ENCODE assay signal across 8 cellular contexts in the genomic region with DNA sequence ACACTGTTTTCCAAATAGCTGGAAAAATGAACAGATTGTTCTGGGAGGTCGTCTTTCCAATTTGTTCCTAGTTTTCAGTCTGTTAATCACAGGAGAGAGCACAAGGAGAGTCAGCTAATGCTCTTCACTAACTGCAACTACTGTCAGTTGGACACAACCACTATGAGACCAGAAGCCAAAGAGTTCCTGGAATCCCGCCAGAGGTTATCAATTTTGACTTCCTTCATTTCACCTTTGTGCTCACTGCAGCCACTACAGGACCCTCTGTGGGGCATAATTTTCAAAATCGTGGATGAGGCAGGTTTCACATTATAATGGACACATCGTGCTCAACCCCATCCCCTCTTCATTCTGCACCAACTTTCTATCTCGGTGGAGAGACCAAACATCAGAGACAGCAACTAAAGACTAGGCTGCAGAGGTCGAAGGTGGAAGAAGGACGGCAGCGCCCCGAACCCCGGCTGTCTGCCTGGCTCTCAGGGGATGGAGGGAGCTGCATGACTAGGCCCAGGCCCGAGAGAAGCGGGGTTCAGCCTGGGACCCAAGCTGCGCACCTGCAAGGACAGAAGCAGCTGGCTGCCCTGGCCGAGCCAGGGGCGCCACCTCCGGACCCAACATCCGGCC. TPM values are rescaled to one million over a fixed set of nuclear protein-coding genes. Genes with fewer than 3 reads are reported as not detected.
DNase-seq lines count a peak whose midpoint lies in the region; ATAC-seq, FAIRE-seq and TF ChIP-seq lines count a peak whose summit lies in the region.

No MANE protein-coding gene starts in this region.

- H3K36me3 Mint-ChIP-seq in IgD-negative memory B cell, result no peaks in the 10 kb centered on the region
- H3K36me3 Mint-ChIP-seq in astrocyte (ENCODE audit: low read depth, unreplicated experiment), result peaks cover 8% of the 10 kb centered on the region

- no peak for FAIRE-seq in astrocyte (lab: Jason Lieb, UNC)

- H3K79me2 ChIP-seq in astrocyte (ENCODE audit: insufficient read depth, low read length), result peaks cover 62% of the 10 kb centered on the region

- H3K9me3 Mint-ChIP-seq in IgD-negative memory B cell (no peaks in the 10 kb centered on the region), astrocyte (ENCODE audit: unreplicated experiment) (no peaks in the 10 kb centered on the region)

- H3K4me1 Mint-ChIP-seq in IgD-negative memory B cell (peaks cover 23 to 35% (median 24%) of the 10 kb centered on the region in 3 donors), astrocyte (ENCODE audit: low read depth, unreplicated experiment) (peaks cover 25% of the 10 kb centered on the region)

- TF ChIP-seq CTCF in astrocyte (IDR thresholded peaks at IDR 0.05; ENCODE audit: insufficient read depth, low read depth, low read length), result no peak

- no peaks in the 10 kb centered on the region for H3K27me3 Mint-ChIP-seq in IgD-negative memory B cell
- H3K27me3 Mint-ChIP-seq in astrocyte (ENCODE audit: low read depth, unreplicated experiment), result no peaks in the 10 kb centered on the region

- ATAC-seq in GM21737 (IDR thresholded peaks at IDR 0.05; ENCODE audit: unreplicated experiment), result no peak

- H3K27ac ChIP-seq in astrocyte (ENCODE audit: low read depth, low read length), result peak overlapping the region; percentile 95

- peak overlapping the region; percentile 98 for H2AFZ ChIP-seq in astrocyte (ENCODE audit: low read depth, low read length)

- H3K27ac Mint-ChIP-seq in IgD-negative memory B cell (peak overlapping the region; percentile 75 to 97 (median 96)), astrocyte (ENCODE audit: unreplicated experiment) (peak overlapping the region; percentile 77)

- H3K9me3 ChIP-seq in astrocyte (ENCODE audit: insufficient read depth, low read depth, low read length), result no peaks in the 10 kb centered on the region

- H3K4me3 Mint-ChIP-seq in IgD-negative memory B cell (peak overlapping the region; percentile 94 to 98 (median 96)), astrocyte (ENCODE audit: unreplicated experiment) (peak overlapping the region; percentile 92)

- H3K4me1 ChIP-seq in astrocyte (ENCODE audit: insufficient read depth, low read length), result peaks cover 36% of the 10 kb centered on the region

- H3K27me3 ChIP-seq in astrocyte (ENCODE audit: insufficient read depth, low read length), result no peaks in the 10 kb centered on the region

- H4K20me1 ChIP-seq in astrocyte (ENCODE audit: insufficient read depth, low read length), result peaks cover 58% of the 10 kb centered on the region

- peak overlapping the region; percentile 91 for H3K9ac ChIP-seq in astrocyte (ENCODE audit: low read length)

- DNase-seq in COLO668 (lab: John Stamatoyannopoulos, UW; ENCODE audit: unreplicated experiment), result peak; percentile 49
- no peak for DNase-seq in astrocyte (ENCODE audit: low read depth)
- peak; percentile 30 for DNase-seq in medulla oblongata (ENCODE audit: extremely low spot score)
- no peak for DNase-seq in NCI-H1436 (lab: John Stamatoyannopoulos, UW)
- no peak for DNase-seq in stimulated activated CD4-positive, alpha-beta T cell treated with anti-CD3 and anti-CD28 coated beads, Interleukin-2, amount 100 ng/mL, for 24 hours
- DNase-seq in kidney tubule cell (ENCODE audit: low spot score), result no peak

- H3K4me3 ChIP-seq in astrocyte (ENCODE audit: insufficient read depth, low read depth, low read length), result peak overlapping the region; percentile 85

- H3K4me2 ChIP-seq in astrocyte (ENCODE audit: low read length), result peak overlapping the region; percentile 88

- H3K36me3 ChIP-seq in astrocyte (ENCODE audit: insufficient read depth, low read length), result peaks cover 3% of the 10 kb centered on the region

RNA-seq across cellular contexts. Expression of a gene that starts 0.6 kb away (rescaled TPM):
- polyA plus RNA-seq in IgD-negative memory B cell, result 25.2 TPM
- 42.5 and 43.5 TPM in 2 replicates for total RNA-seq in astrocyte

RNA-seq across cellular contexts. Expression of a gene that starts 1.0 kb away (rescaled TPM):
- 13.3 TPM for polyA plus RNA-seq in IgD-negative memory B cell
- total RNA-seq in astrocyte, result 40.3 and 42.1 TPM in 2 replicates

RNA-seq across cellular contexts. Expression of a gene that starts 16.5 kb away (rescaled TPM):
- polyA plus RNA-seq in IgD-negative memory B cell, result 0.31 TPM
- 0.41 and 0.48 TPM in 2 replicates for total RNA-seq in astrocyte

Comparison
In these comparisons a context has a peak if more than half of its experiments do, and no peak if none do; other contexts are left out.
1. DNase-seq: peak in COLO668 (single experiment) and medulla oblongata (single experiment); none in astrocyte (single experiment), NCI-H1436 (single experiment), stimulated activated CD4-positive, alpha-beta T cell treated with anti-CD3 and anti-CD28 coated beads, Interleukin-2, amount 100 ng/mL, for 24 hours (0 of 2) and kidney tubule cell (single experiment).